In genomic region chr5:178642351-178642909, GRCh38 we compare ENCODE assay signal across 13 cellular contexts. TPM values are rescaled to one million over a fixed set of nuclear protein-coding genes. Genes with fewer than 3 reads are reported as not detected.
DNase-seq lines count a peak whose midpoint lies in the region; ATAC-seq and TF ChIP-seq lines count a peak whose summit lies in the region.
"Had no signal": no experiment of that assay in that cellular context is flagged by ENCODE, and none has a peak within 500 bp of the region (broad histone marks: within the 10 kb centered on the region; RNA-seq: fewer than 3 reads in every experiment).

No MANE protein-coding gene starts in this region.

- peak; percentile 9 for DNase-seq in COLO668 (lab: John Stamatoyannopoulos, UW; ENCODE audit: unreplicated experiment)
- DNase-seq in NCI-H2081 (lab: John Stamatoyannopoulos, UW) = peak; percentile 30 to 50
- DNase-seq in mammary epithelial cell = peak; percentile 98
- peak; percentile 37 to 73 for DNase-seq in lung microvascular endothelial cell (ENCODE audit: low read depth in 2 of 2)
- no peak for DNase-seq in heart left ventricle
- DNase-seq in stimulated activated effector memory CD8-positive, alpha-beta T cell treated with anti-CD3 and anti-CD28 coated beads, Interleukin-12 subunit alpha, Interleukin-12 subunit beta, amount 100 ng/mL, for 72 hours (ENCODE audit: low spot score in 2 of 2) = no peak
- DNase-seq: activated CD8-positive, alpha-beta memory T cell treated with anti-CD3 and anti-CD28 coated beads for 24 hours; NCI-H1694 treated with DMSO at 0.1 percent for 48 hours; SHP77 had no signal

- H3K4me1 ChIP-seq in mammary epithelial cell (ENCODE audit: insufficient read depth, low read length) (peaks cover 35% of the 10 kb centered on the region), heart left ventricle (no peaks in the 10 kb centered on the region)
- H3K4me1 ChIP-seq: HAP-1 had no signal

- in situ Hi-C loops in mammary epithelial cell (cut with MboI; ENCODE audit: low sequenced_read_pairs in 2 of 2) = no loop called here

- no peaks in the 10 kb centered on the region for H3K36me3 Mint-ChIP-seq in stimulated activated effector memory CD8-positive, alpha-beta T cell treated with anti-CD3 and anti-CD28 coated beads, Interleukin-12 subunit alpha, Interleukin-12 subunit beta, amount 100 ng/mL, for 72 hours

- dilution Hi-C loops in mammary epithelial cell (cut with HindIII; ENCODE audit: low sequenced_read_pairs) = loop anchor here (5.0 kb wide), 1 partner anchor 85 kb away; no protein-coding TSS in a partner anchor

- H3K9ac ChIP-seq in mammary epithelial cell (ENCODE audit: insufficient read depth, low read length) = no peak overlapping the region

- no peaks in the 10 kb centered on the region for H3K4me1 Mint-ChIP-seq in stimulated activated effector memory CD8-positive, alpha-beta T cell treated with anti-CD3 and anti-CD28 coated beads, Interleukin-12 subunit alpha, Interleukin-12 subunit beta, amount 100 ng/mL, for 72 hours

- intact Hi-C loops in mammary epithelial cell (cut with micrococcal nuclease) = loop anchor here (5.0 kb wide), 1 partner anchor 410 kb away; the partner anchor contains the start of gene PHYKPL
- intact Hi-C loops in heart left ventricle (cut with DNase I) = no loop called here

- TF ChIP-seq CTCF in mammary epithelial cell (conservative IDR thresholded peaks at IDR 0.05 in 1 of 2, IDR thresholded peaks at IDR 0.05 in 1 of 2; ENCODE audit: extremely low read depth in 1 of 2, insufficient read depth in 1 of 2, low read depth in 1 of 2, low read length in 2 of 2) (no peak), heart left ventricle (IDR thresholded peaks at IDR 0.05) (no peak)

- CTCF ChIA-PET in mammary epithelial cell (lab: Charles Lee; ENCODE audit: low non-redundant PET) = interaction anchor here (0.7 kb wide), 1 partner anchor 14 kb away, joined by 5 read pairs; no protein-coding TSS in a partner anchor

- no peaks in the 10 kb centered on the region for H4K20me1 ChIP-seq in mammary epithelial cell (ENCODE audit: insufficient read depth, low read length)

- H3K9me3 Mint-ChIP-seq in stimulated activated effector memory CD8-positive, alpha-beta T cell treated with anti-CD3 and anti-CD28 coated beads, Interleukin-12 subunit alpha, Interleukin-12 subunit beta, amount 100 ng/mL, for 72 hours = no peaks in the 10 kb centered on the region

- H3K9me3 ChIP-seq in mammary epithelial cell (replicated peaks; ENCODE audit: insufficient read depth, low read length) (no peaks in the 10 kb centered on the region), heart left ventricle (no peaks in the 10 kb centered on the region)
- H3K9me3 ChIP-seq: HAP-1 had no signal

- H3K27ac ChIP-seq in mammary epithelial cell (ENCODE audit: insufficient read depth, low read depth, low read length) = no peak overlapping the region
- H3K27ac ChIP-seq in heart left ventricle = peak overlapping the region in 1 of 12 donors; percentile 32

- H3K4me3 ChIP-seq in mammary epithelial cell (replicated peaks in 1 of 3; ENCODE audit: insufficient read depth in 1 of 3, low read depth in 2 of 3, low read length in 3 of 3) (no peak overlapping the region), heart left ventricle (no peak overlapping the region)
- H3K4me3 ChIP-seq: HAP-1, lung had no signal

- no peak for TF ChIP-seq POLR2A in heart left ventricle (IDR thresholded peaks at IDR 0.05)

- H3K27me3 ChIP-seq in mammary epithelial cell (ENCODE audit: insufficient read depth, low read length) (no peaks in the 10 kb centered on the region), heart left ventricle (no peaks in the 10 kb centered on the region)

- no peaks in the 10 kb centered on the region for H3K36me3 ChIP-seq in mammary epithelial cell (ENCODE audit: insufficient read depth, low read length)
- no peaks in the 10 kb centered on the region for H3K36me3 ChIP-seq in heart left ventricle
- H3K36me3 ChIP-seq: HAP-1 had no signal

- ATAC-seq in heart left ventricle (no peak), HG03196 (IDR thresholded peaks at IDR 0.05; ENCODE audit: unreplicated experiment) (no peak), HG03460 (IDR thresholded peaks at IDR 0.05; ENCODE audit: unreplicated experiment) (no peak)
- ATAC-seq in stimulated activated effector memory CD8-positive, alpha-beta T cell treated with anti-CD3 and anti-CD28 coated beads, Interleukin-12 subunit alpha, Interleukin-12 subunit beta, amount 100 ng/mL, for 72 hours = no peak

- H3K79me2 ChIP-seq in mammary epithelial cell (ENCODE audit: insufficient read depth, low read length) = no peaks in the 10 kb centered on the region

- no TSS peak for BruUV-seq in mammary epithelial cell (replicated peaks; lab: Mats Ljungman, UMichigan)

- no peak overlapping the region for H2AFZ ChIP-seq in mammary epithelial cell (ENCODE audit: low read depth, low read length)

- no peak overlapping the region for H3K27ac Mint-ChIP-seq in stimulated activated effector memory CD8-positive, alpha-beta T cell treated with anti-CD3 and anti-CD28 coated beads, Interleukin-12 subunit alpha, Interleukin-12 subunit beta, amount 100 ng/mL, for 72 hours

- H3K4me2 ChIP-seq in mammary epithelial cell (ENCODE audit: insufficient read depth, low read depth, low read length) = peak overlapping the region; percentile 49

- H3K4me3 Mint-ChIP-seq in stimulated activated effector memory CD8-positive, alpha-beta T cell treated with anti-CD3 and anti-CD28 coated beads, Interleukin-12 subunit alpha, Interleukin-12 subunit beta, amount 100 ng/mL, for 72 hours = no peak overlapping the region

- 0% methylated on average over 1 of the region's 1 CpG for WGBS in mammary epithelial cell (ENCODE audit: low coverage, missing lambda C conversion rate)
- WGBS in heart left ventricle, 4 donors = 33 to 64% (median 46%) methylated on average over 1 of the region's 1 CpG

RNA-seq across cellular contexts. Expression of gene CLK4, which starts 15.6 kb away (rescaled TPM):
- 10 to 100 TPM; 17.5 to 31.7 TPM for total RNA-seq in mammary epithelial cell
- polyA plus RNA-seq in mammary epithelial cell = 7.4 TPM
- 7.1 TPM for polyA minus RNA-seq in mammary epithelial cell
- 10.5 and 26.0 TPM in 2 replicates for total RNA-seq in lung microvascular endothelial cell
- total RNA-seq in heart left ventricle = 10 to 100 TPM in 8 of 9 donors, 1 to 10 TPM in 1; 9.9 to 24.0 (median 16.3) TPM
- polyA plus RNA-seq in heart left ventricle = 10 to 100 TPM in 1 of 2 donors, 1 to 10 TPM in 1; 5.2 to 23.4 TPM

RNA-seq across cellular contexts. Expression of gene COL23A1, which starts 52.2 kb away (rescaled TPM):
- total RNA-seq in mammary epithelial cell = under 1 TPM; 0.33 to 0.54 TPM
- polyA plus RNA-seq in mammary epithelial cell = 0.02 TPM
- polyA minus RNA-seq in mammary epithelial cell = not detected
- under 0.01 and 0.40 TPM in 2 replicates for total RNA-seq in lung microvascular endothelial cell
- total RNA-seq in heart left ventricle = 10 to 100 TPM in 8 of 9 donors, 1 to 10 TPM in 1; 6.0 to 33.0 (median 21.2) TPM
- polyA plus RNA-seq in heart left ventricle = 1 to 10 TPM; 7.2 to 9.3 TPM

Comparison
In these comparisons a context has a peak if more than half of its experiments do, and no peak if none do; other contexts are left out.
1. DNase-seq: peak in COLO668 (single experiment), NCI-H2081 (2 of 2), mammary epithelial cell (single experiment) and lung microvascular endothelial cell (2 of 2); none in heart left ventricle (0 of 5) and stimulated activated effector memory CD8-positive, alpha-beta T cell treated with anti-CD3 and anti-CD28 coated beads, Interleukin-12 subunit alpha, Interleukin-12 subunit beta, amount 100 ng/mL, for 72 hours (0 of 2).